ENCODE assay signal across 14 cellular contexts in the genomic region with DNA sequence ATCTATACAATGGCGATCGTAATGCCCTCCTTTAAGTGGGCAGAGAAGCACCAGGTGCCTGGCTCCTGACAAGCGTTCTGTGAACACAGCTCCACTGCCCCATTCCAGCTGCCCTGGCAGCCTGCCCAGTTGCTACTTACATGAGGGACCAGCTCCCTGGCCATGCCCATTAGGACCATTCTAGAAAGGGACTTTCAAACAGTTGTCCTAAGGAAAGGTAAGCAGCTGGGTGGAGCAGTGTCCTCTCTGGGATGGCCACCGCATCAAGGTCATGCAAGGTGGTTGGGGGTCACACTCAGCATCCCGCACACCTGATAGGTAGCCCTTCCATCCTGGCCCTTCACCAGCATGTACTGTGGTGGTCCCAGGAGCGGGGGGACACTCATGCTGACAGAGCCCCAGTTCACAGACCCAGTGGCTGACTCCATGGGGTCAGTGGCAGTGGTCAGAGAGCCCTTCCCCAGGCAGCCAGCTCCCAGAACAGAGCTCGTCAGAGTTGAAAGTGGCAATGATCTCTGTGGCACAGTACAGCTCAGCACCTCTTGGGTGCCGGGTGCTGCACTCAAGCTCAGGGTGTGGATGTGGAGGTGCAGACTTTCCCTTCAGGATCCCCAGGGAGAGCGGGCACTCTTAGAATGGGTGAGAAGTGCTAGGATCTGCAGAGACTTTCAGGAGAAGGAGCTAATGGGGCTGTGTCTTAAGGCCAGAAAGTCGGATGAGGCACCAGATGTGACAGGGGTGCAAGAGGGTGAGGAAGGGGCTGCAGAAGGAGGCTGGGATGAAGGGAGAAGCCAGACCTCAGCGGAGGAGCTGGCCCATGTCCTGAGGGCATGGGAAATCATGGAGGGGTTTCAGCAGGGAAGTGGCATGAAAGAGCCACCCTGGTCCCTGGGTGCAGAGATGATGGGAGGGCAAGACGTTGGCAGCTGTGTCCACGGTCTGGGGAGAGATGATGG. TPM values are rescaled to one million over a fixed set of nuclear protein-coding genes. Genes with fewer than 3 reads are reported as not detected.
DNase-seq lines count a peak whose midpoint lies in the region; FAIRE-seq and TF ChIP-seq lines count a peak whose summit lies in the region.
"Had no signal": no experiment of that assay in that cellular context is flagged by ENCODE, and none has a peak within 500 bp of the region (broad histone marks: within the 10 kb centered on the region; RNA-seq: fewer than 3 reads in every experiment).

No MANE protein-coding gene starts in this region.

- H3K27me3 ChIP-seq in astrocyte (ENCODE audit: insufficient read depth, low read length) (peaks cover 5% of the 10 kb centered on the region), neural progenitor cell (no peaks in the 10 kb centered on the region)
- H3K27me3 ChIP-seq: BLaER1 treated with 17β-estradiol and CSF1 and Interleukin-3, amounts not matched to agents 10 nM and 100 nM had no signal

- H3K4me3 Mint-ChIP-seq in astrocyte (ENCODE audit: unreplicated experiment) (no peak overlapping the region), neural progenitor cell (no peak overlapping the region)
- H3K4me3 Mint-ChIP-seq: activated CD4-positive, alpha-beta memory T cell treated with anti-CD3 and anti-CD28 coated beads for 36 hours; activated naive CD4-positive, alpha-beta T cell treated with anti-CD3 and anti-CD28 coated beads for 36 hours; stimulated activated naive CD8-positive, alpha-beta T cell treated with anti-CD3 and anti-CD28 coated beads, Interleukin-15, amount 100 ng/mL, for 72 hours; T-cell had no signal

- no peak overlapping the region for H3K4me2 ChIP-seq in astrocyte (ENCODE audit: low read length)
- H3K4me2 ChIP-seq in neural progenitor cell = no peak overlapping the region
- H3K4me2 ChIP-seq: BLaER1 treated with 17β-estradiol and CSF1 and Interleukin-3, amounts not matched to agents 10 nM and 100 nM had no signal

- H4K20me1 ChIP-seq in astrocyte (ENCODE audit: insufficient read depth, low read length) (no peaks in the 10 kb centered on the region), neural progenitor cell (ENCODE audit: low read depth) (no peaks in the 10 kb centered on the region)
- H4K20me1 ChIP-seq: BLaER1 treated with 17β-estradiol and CSF1 and Interleukin-3, amounts not matched to agents 10 nM and 100 nM had no signal

- CTCF ChIA-PET in GM10248 (lab: Yijun Ruan, JAX) = interaction anchor here (1.1 to 12.8 kb wide), 4 partner anchors 8 to 17 kb away, joined by 3 to 238 read pairs (median 4); a partner anchor contains a TSS

- H3K36me3 ChIP-seq in astrocyte (ENCODE audit: insufficient read depth, low read length) (no peaks in the 10 kb centered on the region), neural progenitor cell (no peaks in the 10 kb centered on the region)
- H3K36me3 ChIP-seq: BLaER1 treated with 17β-estradiol and CSF1 and Interleukin-3, amounts not matched to agents 10 nM and 100 nM had no signal

- peaks cover 3% of the 10 kb centered on the region for H3K36me3 Mint-ChIP-seq in astrocyte (ENCODE audit: low read depth, unreplicated experiment)
- no peaks in the 10 kb centered on the region for H3K36me3 Mint-ChIP-seq in neural progenitor cell
- H3K36me3 Mint-ChIP-seq: activated CD4-positive, alpha-beta memory T cell treated with anti-CD3 and anti-CD28 coated beads for 36 hours had no signal

- H2AFZ ChIP-seq in astrocyte (ENCODE audit: low read depth, low read length) (no peak overlapping the region), neural progenitor cell (replicated peaks) (peak overlapping the region; percentile 98)

- H3K9me3 ChIP-seq in astrocyte (ENCODE audit: insufficient read depth, low read depth, low read length) (no peaks in the 10 kb centered on the region), neural progenitor cell (ENCODE audit: low read depth) (no peaks in the 10 kb centered on the region)

- no peaks in the 10 kb centered on the region for H3K9me3 Mint-ChIP-seq in astrocyte (ENCODE audit: unreplicated experiment)
- peaks cover 4% of the 10 kb centered on the region for H3K9me3 Mint-ChIP-seq in neural progenitor cell
- H3K9me3 Mint-ChIP-seq: activated CD4-positive, alpha-beta memory T cell treated with anti-CD3 and anti-CD28 coated beads for 36 hours; activated naive CD4-positive, alpha-beta T cell treated with anti-CD3 and anti-CD28 coated beads for 36 hours; stimulated activated naive CD8-positive, alpha-beta T cell treated with anti-CD3 and anti-CD28 coated beads, Interleukin-15, amount 100 ng/mL, for 72 hours had no signal

- H3K4me3 ChIP-seq in astrocyte (ENCODE audit: insufficient read depth, low read depth, low read length) = no peak overlapping the region
- no peak overlapping the region for H3K4me3 ChIP-seq in neural progenitor cell
- H3K4me3 ChIP-seq: BLaER1 treated with 17β-estradiol and CSF1 and Interleukin-3, amounts not matched to agents 10 nM and 100 nM had no signal

- FAIRE-seq in astrocyte (lab: Jason Lieb, UNC) = no peak

- TF ChIP-seq CTCF in astrocyte (IDR thresholded peaks at IDR 0.05; ENCODE audit: insufficient read depth, low read depth, low read length) (no peak), neural progenitor cell (IDR thresholded peaks at IDR 0.05) (no peak), GM10248 (IDR thresholded peaks at IDR 0.05; ENCODE audit: control extremely low read depth, extremely low read depth, low read depth, missing control alignments) (no peak)

- H3F3A ChIP-seq in neural progenitor cell (ENCODE audit: low read depth) = no peaks in the 10 kb centered on the region

- H3K79me2 ChIP-seq in astrocyte (ENCODE audit: insufficient read depth, low read length) (no peaks in the 10 kb centered on the region), neural progenitor cell (ENCODE audit: low read depth) (no peaks in the 10 kb centered on the region)

- DNase-seq in D341Med (ENCODE audit: low spot score) (peak; percentile 3), NCI-H1092 treated with DMSO at 0.1 percent for 48 hours (lab: John Stamatoyannopoulos, UW) (peak; percentile 70), astrocyte (ENCODE audit: low read depth) (no peak), neural progenitor cell (ENCODE audit: low spot score) (no peak), GM10248 (ENCODE audit: extremely low spot score) (no peak), HUDEP-2 (lab: John Stamatoyannopoulos, UW; ENCODE audit: unreplicated experiment in 76 of 76) (no peak), AG08396 (ENCODE audit: low spot score) (no peak)
- no peak for DNase-seq in activated T-cell treated with anti-CD3 and anti-CD28 coated beads, Interleukin-2, amount 50 U/mL, for 1 hour
- DNase-seq: activated CD4-positive, alpha-beta memory T cell treated with anti-CD3 and anti-CD28 coated beads for 36 hours; activated naive CD4-positive, alpha-beta T cell treated with anti-CD3 and anti-CD28 coated beads for 36 hours; cerebellar nuclear complex had no signal

- POLR2A ChIA-PET in GM10248 (lab: Yijun Ruan, JAX) = no interaction called here

- H3K4me1 ChIP-seq in astrocyte (ENCODE audit: insufficient read depth, low read length) = no peaks in the 10 kb centered on the region
- H3K4me1 ChIP-seq in neural progenitor cell = peaks cover 4% of the 10 kb centered on the region
- H3K4me1 ChIP-seq: BLaER1 treated with 17β-estradiol and CSF1 and Interleukin-3, amounts not matched to agents 10 nM and 100 nM had no signal

- H3K4me1 Mint-ChIP-seq in astrocyte (ENCODE audit: low read depth, unreplicated experiment) = peaks cover 4% of the 10 kb centered on the region
- peaks cover 8% of the 10 kb centered on the region for H3K4me1 Mint-ChIP-seq in neural progenitor cell

- no peak overlapping the region for H3K9ac ChIP-seq in astrocyte (ENCODE audit: low read length)
- H3K9ac ChIP-seq in neural progenitor cell = no peak overlapping the region
- H3K9ac ChIP-seq: BLaER1 treated with 17β-estradiol and CSF1 and Interleukin-3, amounts not matched to agents 10 nM and 100 nM had no signal

- no peak overlapping the region for H3K27ac ChIP-seq in astrocyte (ENCODE audit: low read depth, low read length)
- no peak overlapping the region for H3K27ac ChIP-seq in neural progenitor cell
- H3K27ac ChIP-seq: BLaER1 treated with 17β-estradiol and CSF1 and Interleukin-3, amounts not matched to agents 10 nM and 100 nM had no signal

- H3K27ac Mint-ChIP-seq in astrocyte (ENCODE audit: unreplicated experiment) (peak overlapping the region; percentile 31), neural progenitor cell (peak overlapping the region; percentile 65)
- H3K27ac Mint-ChIP-seq: activated CD4-positive, alpha-beta memory T cell treated with anti-CD3 and anti-CD28 coated beads for 36 hours; activated naive CD4-positive, alpha-beta T cell treated with anti-CD3 and anti-CD28 coated beads for 36 hours; T-cell had no signal

- H3K27me3 Mint-ChIP-seq in astrocyte (ENCODE audit: low read depth, unreplicated experiment) (peaks cover 21% of the 10 kb centered on the region), neural progenitor cell (ENCODE audit: insufficient read depth, low read depth) (peaks cover 11% of the 10 kb centered on the region)
- H3K27me3 Mint-ChIP-seq: activated CD4-positive, alpha-beta memory T cell treated with anti-CD3 and anti-CD28 coated beads for 36 hours; stimulated activated naive CD8-positive, alpha-beta T cell treated with anti-CD3 and anti-CD28 coated beads, Interleukin-15, amount 100 ng/mL, for 72 hours; T-cell had no signal

RNA-seq across cellular contexts. Expression of a gene that starts 10.9 kb away (rescaled TPM):
- total RNA-seq in astrocyte (0.27 and 0.46 TPM in 2 replicates), neural progenitor cell (ENCODE audit: low replicate concordance) (0.28 and 1.4 TPM in 2 replicates)
- total RNA-seq: activated CD4-positive, alpha-beta memory T cell treated with anti-CD3 and anti-CD28 coated beads for 36 hours; activated naive CD4-positive, alpha-beta T cell treated with anti-CD3 and anti-CD28 coated beads for 36 hours had no signal

RNA-seq across cellular contexts. Expression of a gene that starts 11.9 kb away (rescaled TPM):
- total RNA-seq in astrocyte = 3.0 TPM in 2 replicates
- not detected in 2 replicates for total RNA-seq in neural progenitor cell (ENCODE audit: low replicate concordance)
- total RNA-seq: activated CD4-positive, alpha-beta memory T cell treated with anti-CD3 and anti-CD28 coated beads for 36 hours had no signal

RNA-seq across cellular contexts. Expression of a gene that starts 21.8 kb away (rescaled TPM):
- total RNA-seq in astrocyte = not detected in 2 replicates
- total RNA-seq in neural progenitor cell (ENCODE audit: low replicate concordance) = not detected in 2 replicates
- total RNA-seq: activated CD4-positive, alpha-beta memory T cell treated with anti-CD3 and anti-CD28 coated beads for 36 hours; activated naive CD4-positive, alpha-beta T cell treated with anti-CD3 and anti-CD28 coated beads for 36 hours had no signal

Comparison
In these comparisons a context has a peak if more than half of its experiments do, and no peak if none do; other contexts are left out.
1. DNase-seq: peak in D341Med (single experiment) and NCI-H1092 treated with DMSO at 0.1 percent for 48 hours (single experiment); none in astrocyte (single experiment), neural progenitor cell (single experiment), GM10248 (single experiment), HUDEP-2 (0 of 76), activated T-cell treated with anti-CD3 and anti-CD28 coated beads, Interleukin-2, amount 50 U/mL, for 1 hour (single experiment) and AG08396 (single experiment).